8 cellular contexts compared by ENCODE assay signal in genomic region chr12:27015730-27016076, GRCh38. TPM values are rescaled to one million over a fixed set of nuclear protein-coding genes. Genes with fewer than 3 reads are reported as not detected.
A peak's percentile ranks its signal among the peaks of the same experiment; 100 is the strongest.
DNase-seq lines count a peak whose midpoint lies in the region; ATAC-seq, FAIRE-seq and TF ChIP-seq lines count a peak whose summit lies in the region.

No MANE protein-coding gene starts in this region.

- H2AFZ ChIP-seq in GM23338 = no peak overlapping the region

- no peaks in the 10 kb centered on the region for H3K27me3 ChIP-seq in BLaER1 treated with 17β-estradiol and CSF1 and Interleukin-3, amounts not matched to agents 10 nM and 100 nM
- H3K27me3 ChIP-seq in GM23338 (ENCODE audit: insufficient read depth) = no peaks in the 10 kb centered on the region
- H3K27me3 ChIP-seq in pancreas = no peaks in the 10 kb centered on the region

- no peaks in the 10 kb centered on the region for H3K9me3 Mint-ChIP-seq in GM23338

- peak overlapping the region in 4 of 11 experiments; percentile 84 to 91 (median 89); a peak in 7 of 22 replicates for H3K27ac ChIP-seq in BLaER1 treated with 17β-estradiol and CSF1 and Interleukin-3, amounts not matched to agents 10 nM and 100 nM
- H3K27ac ChIP-seq in GM23338 (ENCODE audit: low read depth) = no peak overlapping the region
- peak overlapping the region in 3 of 4 donors; percentile 72 to 97 (median 90) for H3K27ac ChIP-seq in pancreas

- intact Hi-C loops in pancreas (cut with DNase I) = loop anchor here in 2 of 3 donors (5.0 to 10.0 kb wide), 2 partner anchors 289 to 297 kb away; no protein-coding TSS in a partner anchor

- TF ChIP-seq CTCF in GM23338 (conservative IDR thresholded peaks at IDR 0.05; ENCODE audit: low read depth in 2 of 2) (peak in 1 of 2 experiments; percentile 47; a peak in 2 of 4 replicates), pancreas (IDR thresholded peaks at IDR 0.05) (peak in 1 of 4 donors; percentile 17)

- H3K36me3 Mint-ChIP-seq in GM23338 (ENCODE audit: low read depth) = no peaks in the 10 kb centered on the region; the same call in 2 of the 3 replicates

- peaks cover 30 to 48% (median 41%) of the 10 kb centered on the region in 10 experiments for H3K4me1 ChIP-seq in BLaER1 treated with 17β-estradiol and CSF1 and Interleukin-3, amounts not matched to agents 10 nM and 100 nM
- H3K4me1 ChIP-seq in GM23338 (ENCODE audit: insufficient read depth) (peaks cover 33% of the 10 kb centered on the region), pancreas (peaks cover 16 to 26% (median 16%) of the 10 kb centered on the region in 3 donors)

- H4K20me1 ChIP-seq in BLaER1 treated with 17β-estradiol and CSF1 and Interleukin-3, amounts not matched to agents 10 nM and 100 nM = peaks cover 0 to 8% (median 0%) of the 10 kb centered on the region in 11 experiments; a peak in 2 of 22 replicates
- H4K20me1 ChIP-seq in GM23338 (replicated peaks; ENCODE audit: insufficient read depth) = no peaks in the 10 kb centered on the region

- peak overlapping the region in 2 of 11 experiments; percentile 75 to 84; a peak in 3 of 22 replicates for H3K9ac ChIP-seq in BLaER1 treated with 17β-estradiol and CSF1 and Interleukin-3, amounts not matched to agents 10 nM and 100 nM

- no peak overlapping the region for H3K4me3 ChIP-seq in BLaER1 treated with 17β-estradiol and CSF1 and Interleukin-3, amounts not matched to agents 10 nM and 100 nM
- H3K4me3 ChIP-seq in GM23338 (no peak overlapping the region), pancreas (no peak overlapping the region)

- H3K36me3 ChIP-seq in BLaER1 treated with 17β-estradiol and CSF1 and Interleukin-3, amounts not matched to agents 10 nM and 100 nM = peaks cover 0 to 8% (median 0%) of the 10 kb centered on the region in 11 experiments; a peak in 2 of 22 replicates
- H3K36me3 ChIP-seq in GM23338 (ENCODE audit: insufficient read depth) = no peaks in the 10 kb centered on the region
- H3K36me3 ChIP-seq in pancreas = no peaks in the 10 kb centered on the region

- WGBS in pancreas, 2 donors = 4 to 5% methylated on average over 2 of the region's 2 CpGs

- peaks cover 2% of the 10 kb centered on the region for H3K27me3 Mint-ChIP-seq in GM23338 (ENCODE audit: insufficient read depth, low read depth, poor library complexity)

- no peak overlapping the region for H3K27ac Mint-ChIP-seq in GM23338

- H3K9me2 ChIP-seq in GM23338 (ENCODE audit: insufficient read depth) = no peaks in the 10 kb centered on the region

- peaks cover 29% of the 10 kb centered on the region for H3K79me2 ChIP-seq in GM23338 (replicated peaks; ENCODE audit: insufficient read depth)

- H3F3A ChIP-seq in GM23338 (replicated peaks; ENCODE audit: low read depth) = peaks cover 7% of the 10 kb centered on the region

- H3K9me3 ChIP-seq in BLaER1 treated with 17β-estradiol and CSF1 and Interleukin-3, amounts not matched to agents 10 nM and 100 nM (replicated peaks in 1 of 11) = no peaks in the 10 kb centered on the region
- H3K9me3 ChIP-seq in pancreas = no peaks in the 10 kb centered on the region

- DNase-seq in GM23338 (ENCODE audit: low spot score) (peak; percentile 52), OCI-M1 (lab: John Stamatoyannopoulos, UW) (peak; percentile 89), dedifferentiated amniotic fluid mesenchymal stem cell (ENCODE audit: extremely low spot score) (peak; percentile 58), pancreas (no peak), C1 segment of cervical spinal cord (lab: John Stamatoyannopoulos, UW) (no peak)
- no peak for DNase-seq in stimulated activated CD4-positive, alpha-beta T cell treated with anti-CD3 and anti-CD28 coated beads, Interleukin-1b, Interleukin-23, amount 100 ng/mL, for 48 hours

- no peak overlapping the region for H3K4me3 Mint-ChIP-seq in GM23338

- H3K4me2 ChIP-seq in BLaER1 treated with 17β-estradiol and CSF1 and Interleukin-3, amounts not matched to agents 10 nM and 100 nM = peak overlapping the region; percentile 71 to 93 (median 83); a peak in 20 of 22 replicates
- H3K4me2 ChIP-seq in GM23338 = peak overlapping the region; percentile 82

- FAIRE-seq in pancreas (lab: Jason Lieb, UNC) = peak; percentile 76

- ATAC-seq in GM23338 = no peak
- ATAC-seq in pancreas = peak in 2 of 4 donors; percentile 7 to 15
- no peak for ATAC-seq in HG03135 (IDR thresholded peaks at IDR 0.05; ENCODE audit: unreplicated experiment)

- H3K4me1 Mint-ChIP-seq in GM23338 = peaks cover 37% of the 10 kb centered on the region

TF ChIP-seq in GM23338, 12 proteins besides CTCF, POLR2A, EP300 and RAD21 (continues in another document):
- TF ChIP-seq ETS1 (IDR thresholded peaks at IDR 0.05) (no peak), CREB1 (CRISPR knock-in tag; IDR thresholded peaks at IDR 0.05; ENCODE audit: low read depth) (no peak), REST (IDR thresholded peaks at IDR 0.05; ENCODE audit: unreplicated experiment) (no peak), JUNB (IDR thresholded peaks at IDR 0.05; ENCODE audit: unreplicated experiment) (no peak), NANOG (IDR thresholded peaks at IDR 0.05; ENCODE audit: borderline replicate concordance) (no peak), ZNF331 (CRISPR knock-in tag; IDR thresholded peaks at IDR 0.05; ENCODE audit: low read depth) (no peak), EZH2phosphoT487 (IDR thresholded peaks at IDR 0.05; ENCODE audit: unreplicated experiment) (no peak), EZH2 (IDR thresholded peaks at IDR 0.05; ENCODE audit: low read depth, unreplicated experiment) (no peak)

RNA-seq across cellular contexts. Expression of gene TM7SF3, which starts 1.5 kb away (rescaled TPM):
- total RNA-seq in GM23338 (2014; rRNA removed; shearing (Covaris generic)) = 95.7 and 121 TPM in 2 replicates
- polyA plus RNA-seq in GM23338 (2016; fragmentation: Nextera tagmentation; extraction: Ambion mirVana) (23.3 and 30.3 TPM in 2 replicates), pancreas (10 to 100 TPM; 16.8 to 50.0 TPM)
- total RNA-seq in pancreas = 10 to 100 TPM; 36.9 to 67.6 (median 54.4) TPM

RNA-seq across cellular contexts. Expression of gene MED21, which starts 6.7 kb away (rescaled TPM):
- 87.8 and 87.9 TPM in 2 replicates for total RNA-seq in GM23338 (2014; rRNA removed; shearing (Covaris generic))
- polyA plus RNA-seq in GM23338 (2016; fragmentation: Nextera tagmentation; extraction: Ambion mirVana) = 76.6 and 82.7 TPM in 2 replicates
- 10 to 100 TPM; 13.0 to 24.6 (median 18.0) TPM for total RNA-seq in pancreas
- polyA plus RNA-seq in pancreas = 10 to 100 TPM; 12.0 to 18.9 TPM

Comparison
In these comparisons a context has a peak if more than half of its experiments do, and no peak if none do; other contexts are left out.
1. DNase-seq: peak in GM23338 (single experiment), OCI-M1 (single experiment) and dedifferentiated amniotic fluid mesenchymal stem cell (single experiment); none in pancreas (0 of 6), C1 segment of cervical spinal cord (0 of 14) and stimulated activated CD4-positive, alpha-beta T cell treated with anti-CD3 and anti-CD28 coated beads, Interleukin-1b, Interleukin-23, amount 100 ng/mL, for 48 hours (single experiment).